ENCODE assay signal across 17 cellular contexts in genomic region chr13:82766732-82767321, GRCh38.
A peak's percentile ranks its signal among the peaks of the same experiment; 100 is the strongest.
DNase-seq lines count a peak whose midpoint lies in the region; ATAC-seq and TF ChIP-seq lines count a peak whose summit lies in the region.
"Had no signal": no experiment of that assay in that cellular context is flagged by ENCODE, and none has a peak within 500 bp of the region (broad histone marks: within the 10 kb centered on the region; RNA-seq: fewer than 3 reads in every experiment).

No MANE protein-coding gene starts in this region.

- H3K27ac Mint-ChIP-seq in stimulated activated naive B cell treated with anti-CD40 and anti-IgM and Interleukin-4, amounts not matched to agents 10 μg/mL and 1 μg/mL and 100 μg/mL, for 72 hours = no peak overlapping the region
- no peak overlapping the region for H3K27ac Mint-ChIP-seq in activated T-cell treated with anti-CD3 and anti-CD28 coated beads, Interleukin-2, amount 50 U/mL, for 72 hours
- H3K27ac Mint-ChIP-seq: CD8-positive, alpha-beta memory T cell had no signal

- H3K9me3 ChIP-seq in HEK293 (ENCODE audit: control insufficient read depth, insufficient read depth, low read depth, low read length) = no peaks in the 10 kb centered on the region
- H3K9me3 ChIP-seq: Peyer's patch had no signal

- H3K4me1 Mint-ChIP-seq in stimulated activated naive B cell treated with anti-CD40 and anti-IgM and Interleukin-4, amounts not matched to agents 10 μg/mL and 1 μg/mL and 100 μg/mL, for 72 hours = peaks cover 0 to 9% of the 10 kb centered on the region in 2 donors
- H3K4me1 Mint-ChIP-seq in activated T-cell treated with anti-CD3 and anti-CD28 coated beads, Interleukin-2, amount 50 U/mL, for 72 hours (ENCODE audit: low read depth) = no peaks in the 10 kb centered on the region
- H3K4me1 Mint-ChIP-seq: CD8-positive, alpha-beta memory T cell had no signal

- DNase-seq in NOMO-1 (lab: John Stamatoyannopoulos, UW; ENCODE audit: unreplicated experiment in 2 of 2) (peak; percentile 65 to 79), SKM-1 treated with dmso at 0.1 percent for 144 hours (lab: John Stamatoyannopoulos, UW; ENCODE audit: unreplicated experiment) (peak; percentile 75), DMS79 treated with DMSO at 0.1 percent for 48 hours (lab: John Stamatoyannopoulos, UW) (no peak)
- DNase-seq in stimulated activated naive B cell treated with anti-CD40 and anti-IgM and Interleukin-4, amounts not matched to agents 10 μg/mL and 1 μg/mL and 100 μg/mL, for 72 hours = no peak
- no peak for DNase-seq in activated T-cell treated with anti-CD3 and anti-CD28 coated beads, Interleukin-2, amount 50 U/mL, for 72 hours
- DNase-seq: CD8-positive, alpha-beta memory T cell; GOT3; MM.1S; NCI-H1436; NCI-H2081 treated with DMSO at 0.1 percent for 48 hours; NCI-H226; NCI-H526 treated with DMSO at 0.1 percent for 48 hours; Peyer's patch; SHP77 had no signal

- H3K4me3 ChIP-seq in HEK293 (ENCODE audit: low read depth, low read length) = no peak overlapping the region
- H3K4me3 ChIP-seq: Peyer's patch had no signal

- no peaks in the 10 kb centered on the region for H3K36me3 Mint-ChIP-seq in stimulated activated naive B cell treated with anti-CD40 and anti-IgM and Interleukin-4, amounts not matched to agents 10 μg/mL and 1 μg/mL and 100 μg/mL, for 72 hours
- peaks cover 1 to 2% of the 10 kb centered on the region in 2 donors for H3K36me3 Mint-ChIP-seq in activated T-cell treated with anti-CD3 and anti-CD28 coated beads, Interleukin-2, amount 50 U/mL, for 72 hours (ENCODE audit: insufficient read depth in 2 of 2)
- H3K36me3 Mint-ChIP-seq: CD8-positive, alpha-beta memory T cell had no signal

- H3K27ac ChIP-seq in HEK293 (ENCODE audit: extremely low read depth, low read depth, low read length) = no peak overlapping the region
- H3K27ac ChIP-seq: Peyer's patch had no signal

- CTCF ChIA-PET in HEK293 (lab: Yijun Ruan, JAX) = interaction anchor here (0.6 kb wide), 1 partner anchor 106 kb away, joined by 4 read pairs; no protein-coding TSS in a partner anchor

- no peaks in the 10 kb centered on the region for H3K36me3 ChIP-seq in HEK293 (ENCODE audit: control insufficient read depth in 2 of 2, insufficient read depth in 1 of 2, low read length in 2 of 2)
- H3K36me3 ChIP-seq: Peyer's patch had no signal

- H3K9me3 Mint-ChIP-seq in stimulated activated naive B cell treated with anti-CD40 and anti-IgM and Interleukin-4, amounts not matched to agents 10 μg/mL and 1 μg/mL and 100 μg/mL, for 72 hours = peaks cover 4 to 15% of the 10 kb centered on the region in 2 donors
- peaks cover 7 to 9% of the 10 kb centered on the region in 2 donors for H3K9me3 Mint-ChIP-seq in activated T-cell treated with anti-CD3 and anti-CD28 coated beads, Interleukin-2, amount 50 U/mL, for 72 hours

- no peak for TF ChIP-seq CTCF in HEK293 (tag by site-specific recombination; IDR thresholded peaks at IDR 0.05)

- no peaks in the 10 kb centered on the region for H3K4me1 ChIP-seq in HEK293 (ENCODE audit: control insufficient read depth, insufficient read depth, low read length)
- H3K4me1 ChIP-seq: Peyer's patch had no signal

- no peak overlapping the region for H3K4me3 Mint-ChIP-seq in stimulated activated naive B cell treated with anti-CD40 and anti-IgM and Interleukin-4, amounts not matched to agents 10 μg/mL and 1 μg/mL and 100 μg/mL, for 72 hours
- H3K4me3 Mint-ChIP-seq in activated T-cell treated with anti-CD3 and anti-CD28 coated beads, Interleukin-2, amount 50 U/mL, for 72 hours = no peak overlapping the region
- H3K4me3 Mint-ChIP-seq: CD8-positive, alpha-beta memory T cell had no signal

- POLR2A ChIA-PET in HEK293 (lab: Yijun Ruan, JAX) = no interaction called here

- H3K27me3 Mint-ChIP-seq in stimulated activated naive B cell treated with anti-CD40 and anti-IgM and Interleukin-4, amounts not matched to agents 10 μg/mL and 1 μg/mL and 100 μg/mL, for 72 hours = no peaks in the 10 kb centered on the region
- H3K27me3 Mint-ChIP-seq in activated T-cell treated with anti-CD3 and anti-CD28 coated beads, Interleukin-2, amount 50 U/mL, for 72 hours (ENCODE audit: low read depth) = no peaks in the 10 kb centered on the region
- H3K27me3 Mint-ChIP-seq: CD8-positive, alpha-beta memory T cell had no signal

- ATAC-seq in stimulated activated naive B cell treated with anti-CD40 and anti-IgM and Interleukin-4, amounts not matched to agents 10 μg/mL and 1 μg/mL and 100 μg/mL, for 72 hours (replicated peaks) = peak; percentile 34 to 66
- ATAC-seq in GM18517 (IDR thresholded peaks at IDR 0.05; ENCODE audit: unreplicated experiment) = no peak
- no peak for ATAC-seq in activated T-cell treated with anti-CD3 and anti-CD28 coated beads, Interleukin-2, amount 50 U/mL, for 72 hours (replicated peaks in 1 of 2)
- ATAC-seq: HepG2 had no signal

TF ChIP-seq in HEK293, 187 proteins besides CTCF, POLR2A, EP300 and RAD21:
- TF ChIP-seq ZNF132 (tag by site-specific recombination; IDR thresholded peaks at IDR 0.05; ENCODE audit: borderline replicate concordance) = no peak
- TF ChIP-seq WT1 (tag by site-specific recombination; IDR thresholded peaks at IDR 0.05) = no peak
- no peak for TF ChIP-seq ZNF155 (tag by site-specific recombination; IDR thresholded peaks at IDR 0.05)
- TF ChIP-seq SETDB1 (IDR thresholded peaks at IDR 0.05; ENCODE audit: insufficient read length, low read length) = peak; percentile 83
- no peak for TF ChIP-seq ZNF239 (tag by site-specific recombination; IDR thresholded peaks at IDR 0.05)
- TF ChIP-seq, protein P1, sequence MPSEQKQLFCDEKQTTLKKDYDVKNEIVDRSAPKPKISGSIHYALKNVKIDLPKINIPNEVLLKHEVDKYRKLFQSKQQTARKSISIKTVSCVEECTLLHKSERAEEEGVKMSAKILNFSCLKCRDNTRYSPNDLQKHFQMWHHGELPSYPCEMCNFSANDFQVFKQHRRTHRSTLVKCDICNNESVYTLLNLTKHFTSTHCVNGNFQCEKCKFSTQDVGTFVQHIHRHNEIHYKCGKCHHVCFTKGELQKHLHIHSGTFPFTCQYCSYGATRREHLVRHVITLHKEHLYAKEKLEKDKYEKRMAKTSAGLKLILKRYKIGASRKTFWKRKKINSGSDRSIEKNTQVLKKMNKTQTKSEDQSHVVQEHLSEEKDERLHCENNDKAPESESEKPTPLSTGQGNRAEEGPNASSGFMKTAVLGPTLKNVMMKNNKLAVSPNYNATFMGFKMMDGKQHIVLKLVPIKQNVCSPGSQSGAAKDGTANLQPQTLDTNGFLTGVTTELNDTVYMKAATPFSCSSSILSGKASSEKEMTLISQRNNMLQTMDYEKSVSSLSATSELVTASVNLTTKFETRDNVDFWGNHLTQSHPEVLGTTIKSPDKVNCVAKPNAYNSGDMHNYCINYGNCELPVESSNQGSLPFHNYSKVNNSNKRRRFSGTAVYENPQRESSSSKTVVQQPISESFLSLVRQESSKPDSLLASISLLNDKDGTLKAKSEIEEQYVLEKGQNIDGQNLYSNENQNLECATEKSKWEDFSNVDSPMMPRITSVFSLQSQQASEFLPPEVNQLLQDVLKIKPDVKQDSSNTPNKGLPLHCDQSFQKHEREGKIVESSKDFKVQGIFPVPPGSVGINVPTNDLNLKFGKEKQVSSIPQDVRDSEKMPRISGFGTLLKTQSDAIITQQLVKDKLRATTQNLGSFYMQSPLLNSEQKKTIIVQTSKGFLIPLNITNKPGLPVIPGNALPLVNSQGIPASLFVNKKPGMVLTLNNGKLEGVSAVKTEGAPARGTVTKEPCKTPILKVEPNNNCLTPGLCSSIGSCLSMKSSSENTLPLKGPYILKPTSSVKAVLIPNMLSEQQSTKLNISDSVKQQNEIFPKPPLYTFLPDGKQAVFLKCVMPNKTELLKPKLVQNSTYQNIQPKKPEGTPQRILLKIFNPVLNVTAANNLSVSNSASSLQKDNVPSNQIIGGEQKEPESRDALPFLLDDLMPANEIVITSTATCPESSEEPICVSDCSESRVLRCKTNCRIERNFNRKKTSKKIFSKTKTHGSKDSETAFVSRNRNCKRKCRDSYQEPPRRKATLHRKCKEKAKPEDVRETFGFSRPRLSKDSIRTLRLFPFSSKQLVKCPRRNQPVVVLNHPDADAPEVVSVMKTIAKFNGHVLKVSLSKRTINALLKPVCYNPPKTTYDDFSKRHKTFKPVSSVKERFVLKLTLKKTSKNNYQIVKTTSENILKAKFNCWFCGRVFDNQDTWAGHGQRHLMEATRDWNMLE (tag by site-specific recombination; conservative IDR thresholded peaks at IDR 0.05; ENCODE audit: low read depth) = no peak
- TF ChIP-seq TRIM28 (IDR thresholded peaks at IDR 0.05; ENCODE audit: borderline replicate concordance, low read length) = peak; percentile 63; the same call in 1 of the 2 replicates

Comparison
In these comparisons a context has a peak if more than half of its experiments do, and no peak if none do; other contexts are left out.
1. DNase-seq: peak in NOMO-1 (2 of 2) and SKM-1 treated with dmso at 0.1 percent for 144 hours (single experiment); none in stimulated activated naive B cell treated with anti-CD40 and anti-IgM and Interleukin-4, amounts not matched to agents 10 μg/mL and 1 μg/mL and 100 μg/mL, for 72 hours (single experiment), activated T-cell treated with anti-CD3 and anti-CD28 coated beads, Interleukin-2, amount 50 U/mL, for 72 hours (0 of 2) and DMS79 treated with DMSO at 0.1 percent for 48 hours (single experiment).
2. ATAC-seq: peak in stimulated activated naive B cell treated with anti-CD40 and anti-IgM and Interleukin-4, amounts not matched to agents 10 μg/mL and 1 μg/mL and 100 μg/mL, for 72 hours (2 of 2); none in GM18517 (single experiment) and activated T-cell treated with anti-CD3 and anti-CD28 coated beads, Interleukin-2, amount 50 U/mL, for 72 hours (0 of 2).